Comparison of ENCODE assay signal across 25 cellular contexts in genomic region chr6:130683761-130684517, GRCh38.
"Had no signal": no experiment of that assay in that cellular context is flagged by ENCODE, and none has a peak within 500 bp of the region (broad histone marks: within the 10 kb centered on the region; RNA-seq: fewer than 3 reads in every experiment).

No MANE protein-coding gene starts in this region.

- H3K36me3 ChIP-seq: breast epithelium, gastrocnemius medialis, left ventricle myocardium inferior, suprapubic skin, tibial artery, WERI-Rb-1 had no signal

- FAIRE-seq: islet of Langerhans had no signal

- H3K4me3 ChIP-seq: breast epithelium, gastrocnemius medialis, left ventricle myocardium inferior, psoas muscle, suprapubic skin, tibial artery had no signal

- H3K79me2 ChIP-seq: parathyroid adenoma had no signal

- H2AFZ ChIP-seq: parathyroid adenoma had no signal

- DNase-seq: activated CD4-positive, alpha-beta memory T cell treated with anti-CD3 and anti-CD28 coated beads, Interleukin-2, amount 10 ng/mL, durations not matched to agents 7 days and 5 days; activated CD4-positive, alpha-beta T cell treated with anti-CD3 and anti-CD28 coated beads, Interleukin-2, amount 10 ng/mL, durations not matched to agents 7 days and 5 days; activated CD8-positive, alpha-beta memory T cell treated with anti-CD3 and anti-CD28 coated beads, Interleukin-2, amount 50 U/mL, for 48 hours; activated gamma-delta T cell treated with Interleukin-2 at 50 U/mL for 16 hours; activated naive CD8-positive, alpha-beta T cell treated with anti-CD3 and anti-CD28 coated beads, Interleukin-2, amount 50 U/mL, for 24 hours; activated T-cell treated with anti-CD3 and anti-CD28 coated beads, Interleukin-2, amount 50 U/mL, for 24 hours; dermis blood vessel endothelial cell; effector CD4-positive, alpha-beta T cell; gastrocnemius medialis; glutamatergic neuron; left ventricle myocardium inferior; nucleus accumbens; psoas muscle; stimulated activated CD4-positive, alpha-beta T cell treated with anti-CD3 and anti-CD28 coated beads, Interleukin-15, amount 100 ng/mL, for 24 hours; stimulated activated CD4-positive, alpha-beta T cell treated with anti-CD3 and anti-CD28 coated beads, Interleukin-2, amount 100 ng/mL, for 24 hours; stimulated activated naive CD4-positive, alpha-beta T cell; T-helper 17 cell; T1000; tibial artery; WERI-Rb-1 had no signal

- H3K9me3 ChIP-seq: breast epithelium, gastrocnemius medialis, left ventricle myocardium inferior, psoas muscle, suprapubic skin, tibial artery had no signal

- ATAC-seq: activated CD4-positive, CD25-positive, alpha-beta regulatory T cell treated with anti-CD3 and anti-CD28 coated beads, Interleukin-2, amount 50 U/mL, for 24 hours; activated naive CD8-positive, alpha-beta T cell treated with anti-CD3 and anti-CD28 coated beads, Interleukin-2, amount 50 U/mL, for 24 hours; gastrocnemius medialis; psoas muscle; T-helper 17 cell had no signal

- H3K4me1 ChIP-seq: breast epithelium, left ventricle myocardium inferior, parathyroid adenoma, psoas muscle had no signal

- H3K27ac ChIP-seq: breast epithelium, gastrocnemius medialis, left ventricle myocardium inferior, parathyroid adenoma, psoas muscle, suprapubic skin, tibial artery, WERI-Rb-1 had no signal

- H3K9ac ChIP-seq: parathyroid adenoma had no signal

- H3K27me3 ChIP-seq: breast epithelium, gastrocnemius medialis, suprapubic skin, tibial artery had no signal
